Comparison of ENCODE assay signal across 12 cellular contexts in the genomic region with DNA sequence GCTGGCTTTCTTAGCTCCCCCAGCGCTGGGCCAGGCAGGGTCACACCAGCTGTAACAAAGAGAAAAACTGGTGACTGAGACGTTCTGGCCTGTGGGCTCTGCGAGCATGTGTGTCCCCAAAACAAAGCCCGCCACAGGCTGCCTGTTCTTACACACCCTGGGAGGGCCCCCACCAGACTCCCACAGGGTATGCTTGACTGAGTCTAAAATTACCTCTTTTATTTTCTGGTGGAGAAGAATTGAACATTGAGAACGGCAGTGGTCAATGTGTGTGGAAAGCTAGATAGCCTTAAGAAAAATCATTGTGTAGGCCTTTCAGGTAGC. TPM values are rescaled to one million over a fixed set of nuclear protein-coding genes. Genes with fewer than 3 reads are reported as not detected.
DNase-seq lines count a peak whose midpoint lies in the region; ATAC-seq, FAIRE-seq and TF ChIP-seq lines count a peak whose summit lies in the region.
"Had no signal": no experiment of that assay in that cellular context is flagged by ENCODE, and none has a peak within 500 bp of the region (broad histone marks: within the 10 kb centered on the region; RNA-seq: fewer than 3 reads in every experiment).

No MANE protein-coding gene starts in this region.

- no peak for TF ChIP-seq POLR2A in body of pancreas (IDR thresholded peaks at IDR 0.05)

- H3K36me3 Mint-ChIP-seq in T-helper 2 cell treated with Interferon-gamma antibody and Interleukin-4, amounts not matched to agents 5 μg/mL and 100 μg/mL, for 36 hours (ENCODE audit: low read depth) = no peaks in the 10 kb centered on the region
- H3K36me3 Mint-ChIP-seq in endodermal cell (ENCODE audit: low read depth) = no peaks in the 10 kb centered on the region

- DNase-seq in body of pancreas = peak in 1 of 4 donors; percentile 16
- DNase-seq in urothelium cell line (ENCODE audit: low spot score) = no peak
- no peak for DNase-seq in T-helper 2 cell treated with Interferon-gamma antibody and Interleukin-4, amounts not matched to agents 5 μg/mL and 100 μg/mL, for 36 hours (ENCODE audit: low spot score)
- no peak for DNase-seq in A172 (ENCODE audit: low spot score)
- DNase-seq in endodermal cell = no peak
- DNase-seq: activated CD4-positive, alpha-beta T cell treated with anti-CD3 and anti-CD28 coated beads, Interleukin-2, amount 50 U/mL, for 48 hours; amygdala; NCI-H2081 treated with DMSO at 0.1 percent for 48 hours had no signal

- ATAC-seq in GM19438 (IDR thresholded peaks at IDR 0.05; ENCODE audit: low read depth, unreplicated experiment) = peak; percentile 85
- peak; percentile 69 for ATAC-seq in HG03064 (IDR thresholded peaks at IDR 0.05; ENCODE audit: low read depth, unreplicated experiment)
- peak; percentile 8 for ATAC-seq in body of pancreas

- H3K4me1 Mint-ChIP-seq in T-helper 2 cell treated with Interferon-gamma antibody and Interleukin-4, amounts not matched to agents 5 μg/mL and 100 μg/mL, for 36 hours (ENCODE audit: low read depth) = no peaks in the 10 kb centered on the region
- peaks cover 31% of the 10 kb centered on the region for H3K4me1 Mint-ChIP-seq in endodermal cell

- no peak for FAIRE-seq in urothelium cell line (lab: Jason Lieb, UNC)

- H3K27me3 ChIP-seq in BLaER1 treated with 17β-estradiol and CSF1 and Interleukin-3, amounts not matched to agents 10 nM and 100 nM = peaks cover 0 to 6% (median 0%) of the 10 kb centered on the region in 11 experiments; a peak in 1 of 22 replicates
- H3K27me3 ChIP-seq in body of pancreas (no peaks in the 10 kb centered on the region), endodermal cell (ENCODE audit: control insufficient read depth, insufficient read depth, low read length, poor library complexity, severe bottlenecking) (no peaks in the 10 kb centered on the region)

- no peaks in the 10 kb centered on the region for H3K9me3 Mint-ChIP-seq in T-helper 2 cell treated with Interferon-gamma antibody and Interleukin-4, amounts not matched to agents 5 μg/mL and 100 μg/mL, for 36 hours
- H3K9me3 Mint-ChIP-seq in endodermal cell = no peaks in the 10 kb centered on the region
- H3K9me3 Mint-ChIP-seq: immature natural killer cell had no signal

- H4K20me1 ChIP-seq in BLaER1 treated with 17β-estradiol and CSF1 and Interleukin-3, amounts not matched to agents 10 nM and 100 nM = no peaks in the 10 kb centered on the region

- peak overlapping the region in 7 of 11 experiments; percentile 11 to 43 (median 32); a peak in 11 of 22 replicates for H3K9ac ChIP-seq in BLaER1 treated with 17β-estradiol and CSF1 and Interleukin-3, amounts not matched to agents 10 nM and 100 nM
- H3K9ac ChIP-seq in endodermal cell (ENCODE audit: extremely low read depth, low read length, poor library complexity, severe bottlenecking) = no peak overlapping the region

- no peak for TF ChIP-seq CTCF in body of pancreas (IDR thresholded peaks at IDR 0.05)
- TF ChIP-seq CTCF in endodermal cell (conservative IDR thresholded peaks at IDR 0.05) = no peak

- WGBS in body of pancreas, 2 donors = 34 to 66% methylated on average over 4 to 5 of the region's 5 CpGs
- 79 to 87% methylated on average over 5 of the region's 5 CpGs for WGBS in endodermal cell (ENCODE audit: insufficient coverage in 1 of 2, insufficient read length in 1 of 2), 2 experiments

- H3K4me3 Mint-ChIP-seq in T-helper 2 cell treated with Interferon-gamma antibody and Interleukin-4, amounts not matched to agents 5 μg/mL and 100 μg/mL, for 36 hours = no peak overlapping the region
- H3K4me3 Mint-ChIP-seq in endodermal cell = no peak overlapping the region
- H3K4me3 Mint-ChIP-seq: immature natural killer cell had no signal

- intact Hi-C loops in body of pancreas (cut with DNase I) = no loop called here

- H3K27ac ChIP-seq in BLaER1 treated with 17β-estradiol and CSF1 and Interleukin-3, amounts not matched to agents 10 nM and 100 nM = peak overlapping the region in 8 of 11 experiments; percentile 10 to 62 (median 33); a peak in 9 of 22 replicates
- H3K27ac ChIP-seq in body of pancreas (peak overlapping the region in 3 of 4 donors; percentile 41 to 67 (median 65)), endodermal cell (ENCODE audit: low read depth, low read length) (no peak overlapping the region)

- no peak overlapping the region for H3K4me3 ChIP-seq in BLaER1 treated with 17β-estradiol and CSF1 and Interleukin-3, amounts not matched to agents 10 nM and 100 nM
- H3K4me3 ChIP-seq in body of pancreas = no peak overlapping the region
- no peak overlapping the region for H3K4me3 ChIP-seq in endodermal cell (ENCODE audit: low read length)

- H3K9me3 ChIP-seq in BLaER1 treated with 17β-estradiol and CSF1 and Interleukin-3, amounts not matched to agents 10 nM and 100 nM (replicated peaks in 1 of 11) = no peaks in the 10 kb centered on the region
- no peaks in the 10 kb centered on the region for H3K9me3 ChIP-seq in body of pancreas
- no peaks in the 10 kb centered on the region for H3K9me3 ChIP-seq in endodermal cell (ENCODE audit: control insufficient read depth, low read length)

- H3K27me3 Mint-ChIP-seq in T-helper 2 cell treated with Interferon-gamma antibody and Interleukin-4, amounts not matched to agents 5 μg/mL and 100 μg/mL, for 36 hours (ENCODE audit: low read depth) = peaks cover 12% of the 10 kb centered on the region
- H3K27me3 Mint-ChIP-seq in endodermal cell (ENCODE audit: insufficient read depth) = peaks cover 1% of the 10 kb centered on the region

- peaks cover 35 to 44% (median 40%) of the 10 kb centered on the region in 10 experiments for H3K4me1 ChIP-seq in BLaER1 treated with 17β-estradiol and CSF1 and Interleukin-3, amounts not matched to agents 10 nM and 100 nM
- H3K4me1 ChIP-seq in body of pancreas (peaks cover 27% of the 10 kb centered on the region), endodermal cell (ENCODE audit: control insufficient read depth, insufficient read depth, low read length) (peaks cover 16% of the 10 kb centered on the region)

- H3K36me3 ChIP-seq in BLaER1 treated with 17β-estradiol and CSF1 and Interleukin-3, amounts not matched to agents 10 nM and 100 nM = no peaks in the 10 kb centered on the region
- H3K36me3 ChIP-seq in body of pancreas (replicated peaks in 1 of 2; ENCODE audit: insufficient read depth in 1 of 2, low read depth in 2 of 2) (no peaks in the 10 kb centered on the region), endodermal cell (ENCODE audit: control insufficient read depth, insufficient read depth, low read length) (no peaks in the 10 kb centered on the region)

- H3K27ac Mint-ChIP-seq in T-helper 2 cell treated with Interferon-gamma antibody and Interleukin-4, amounts not matched to agents 5 μg/mL and 100 μg/mL, for 36 hours = no peak overlapping the region
- H3K27ac Mint-ChIP-seq in endodermal cell = no peak overlapping the region

- peak overlapping the region; percentile 57 to 86 (median 77) for H3K4me2 ChIP-seq in BLaER1 treated with 17β-estradiol and CSF1 and Interleukin-3, amounts not matched to agents 10 nM and 100 nM

RNA-seq across cellular contexts. Expression of a gene that starts 0.8 kb away (rescaled TPM):
- total RNA-seq in body of pancreas (under 1 TPM; 0.26 to 0.99 TPM), endodermal cell (under 1 TPM in 1 of 2 donors, not detected in 1; 0.15 TPM)
- total RNA-seq in A172 (2014; rRNA removed; shearing (Covaris generic)) = not detected in 2 replicates
- 0.18 TPM for polyA plus RNA-seq in endodermal cell (2013, experiment 1 of 2)
- polyA plus RNA-seq in endodermal cell (2013, experiment 2 of 2) = 0.08 TPM
- polyA plus RNA-seq: immature natural killer cell had no signal

Comparison
In these comparisons a context has a peak if more than half of its experiments do, and no peak if none do; other contexts are left out.
1. ATAC-seq: peak in every context shown above with its lines; median percentile 85 in GM19438; 69 in HG03064; 8 in body of pancreas.